ENCODE assay signal across 9 cellular contexts in the genomic region with DNA sequence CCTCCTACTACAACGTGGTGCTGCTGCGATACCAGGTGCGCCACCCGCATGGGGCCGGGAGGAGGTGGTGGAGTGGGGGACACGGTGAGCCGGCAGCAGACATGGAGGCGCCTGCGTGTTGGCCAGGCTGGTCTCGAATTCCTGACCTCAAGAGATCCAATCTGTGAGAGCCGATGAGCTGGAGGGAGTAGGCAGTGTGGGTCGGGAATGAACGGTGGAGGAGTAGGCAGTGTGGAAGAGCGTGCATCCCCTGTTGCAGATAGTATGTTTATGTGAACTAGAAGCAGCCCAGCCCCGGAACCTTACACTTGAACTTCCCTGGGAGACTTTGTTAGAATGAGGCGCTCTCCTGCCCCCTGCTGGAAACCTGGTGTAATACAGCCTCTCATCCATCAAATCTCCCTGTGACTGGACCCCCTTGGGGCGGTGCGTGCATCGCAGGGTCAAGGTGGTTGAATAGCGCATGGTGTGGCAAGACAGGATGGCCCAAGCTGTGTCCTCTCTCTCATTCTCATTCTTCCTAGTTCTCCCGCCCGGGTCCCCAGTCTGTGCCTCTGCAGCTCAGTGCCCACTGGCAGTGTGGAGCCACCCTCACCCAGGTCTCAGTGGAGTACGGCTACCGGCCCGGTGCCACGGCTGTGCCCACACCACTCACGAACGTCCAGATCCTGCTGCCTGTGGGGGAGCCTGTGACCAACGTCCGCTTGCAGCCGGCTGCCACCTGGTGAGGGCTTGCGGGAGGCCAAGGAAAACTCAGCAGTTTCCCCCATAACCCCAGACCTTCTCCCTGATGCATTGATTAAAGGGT. TPM values are rescaled to one million over a fixed set of nuclear protein-coding genes. Genes with fewer than 3 reads are reported as not detected.
DNase-seq lines count a peak whose midpoint lies in the region; ATAC-seq and TF ChIP-seq lines count a peak whose summit lies in the region.
"Had no signal": no experiment of that assay in that cellular context is flagged by ENCODE, and none has a peak within 500 bp of the region (broad histone marks: within the 10 kb centered on the region; RNA-seq: fewer than 3 reads in every experiment).

No MANE protein-coding gene starts in this region.

- H3F3A ChIP-seq in GM23338 (replicated peaks; ENCODE audit: low read depth): 0 out of 2 replicates have a peak, but pooled peaks cover 5% of the 10 kb centered on the region

- no peaks in the 10 kb centered on the region for H3K9me2 ChIP-seq in GM23338 (ENCODE audit: insufficient read depth)

- DNase-seq in AG09319 (ENCODE audit: extremely low read depth, low read depth): no peak
- DNase-seq in GM23338 (ENCODE audit: low spot score): peak; percentile 94
- peak; percentile 49 for DNase-seq in NCI-H82 treated with DMSO at 0.1 percent for 48 hours (lab: John Stamatoyannopoulos, UW; ENCODE audit: unreplicated experiment)
- peak; percentile 81 for DNase-seq in activated CD4-positive, alpha-beta memory T cell treated with anti-CD3 and anti-CD28 coated beads, Interleukin-2, amount 10 ng/mL, durations not matched to agents 7 days and 5 days
- DNase-seq in effector memory CD8-positive, alpha-beta T cell: peak; percentile 67 to 73 (median 70)
- peak; percentile 55 for DNase-seq in myocyte (ENCODE audit: low read depth)
- peak; percentile 58 for DNase-seq in stimulated activated CD8-positive, alpha-beta memory T cell treated with anti-CD3 and anti-CD28 coated beads, Interleukin-7, amount 100 ng/mL, for 24 hours (ENCODE audit: low read depth)

- POLR2A ChIA-PET in activated CD4-positive, alpha-beta memory T cell treated with anti-CD3 and anti-CD28 coated beads, Interleukin-2, amount 10 ng/mL, durations not matched to agents 7 days and 5 days (lab: Charles Lee): interaction anchor here (1.1 kb wide), 1 partner anchor 18 kb away, joined by 3 read pairs; no protein-coding TSS in a partner anchor

- H3K27ac ChIP-seq in GM23338 (ENCODE audit: low read depth): no peak overlapping the region

- H3K27ac Mint-ChIP-seq in GM23338: no peak overlapping the region
- peak overlapping the region; percentile 1 for H3K27ac Mint-ChIP-seq in activated CD4-positive, alpha-beta memory T cell treated with anti-CD3 and anti-CD28 coated beads, Interleukin-2, amount 10 ng/mL, durations not matched to agents 7 days and 5 days
- H3K27ac Mint-ChIP-seq in effector memory CD8-positive, alpha-beta T cell: peak overlapping the region; percentile 35

- ATAC-seq in GM23338 (peak; percentile 70), GM21717 (IDR thresholded peaks at IDR 0.05; ENCODE audit: unreplicated experiment) (no peak)
- peak; percentile 74 for ATAC-seq in effector memory CD8-positive, alpha-beta T cell (replicated peaks)

- H3K27me3 Mint-ChIP-seq in GM23338 (ENCODE audit: insufficient read depth, low read depth, poor library complexity): peaks cover 2% of the 10 kb centered on the region
- H3K27me3 Mint-ChIP-seq in activated CD4-positive, alpha-beta memory T cell treated with anti-CD3 and anti-CD28 coated beads, Interleukin-2, amount 10 ng/mL, durations not matched to agents 7 days and 5 days: no peaks in the 10 kb centered on the region
- no peaks in the 10 kb centered on the region for H3K27me3 Mint-ChIP-seq in effector memory CD8-positive, alpha-beta T cell

- TF ChIP-seq CTCF in AG09319 (IDR thresholded peaks at IDR 0.05; ENCODE audit: low read depth, low read length) (peak; percentile 84), GM23338 (conservative IDR thresholded peaks at IDR 0.05; ENCODE audit: low read depth in 2 of 2) (peak; percentile 81 to 90)

- no peaks in the 10 kb centered on the region; the same call in 1 of the 2 replicates for H3K36me3 ChIP-seq in GM23338 (ENCODE audit: insufficient read depth)

- H3K4me1 Mint-ChIP-seq in GM23338: peaks cover 8% of the 10 kb centered on the region; the same call in 2 of the 3 replicates
- H3K4me1 Mint-ChIP-seq in activated CD4-positive, alpha-beta memory T cell treated with anti-CD3 and anti-CD28 coated beads, Interleukin-2, amount 10 ng/mL, durations not matched to agents 7 days and 5 days: peaks cover 17% of the 10 kb centered on the region
- H3K4me1 Mint-ChIP-seq in effector memory CD8-positive, alpha-beta T cell (ENCODE audit: low read depth in 2 of 2): peaks cover 17 to 19% of the 10 kb centered on the region in 2 donors

- H2AFZ ChIP-seq in GM23338: no peak overlapping the region

- no peak overlapping the region; the same call in 2 of the 3 replicates for H3K4me3 Mint-ChIP-seq in GM23338
- H3K4me3 Mint-ChIP-seq in activated CD4-positive, alpha-beta memory T cell treated with anti-CD3 and anti-CD28 coated beads, Interleukin-2, amount 10 ng/mL, durations not matched to agents 7 days and 5 days: no peak overlapping the region
- no peak overlapping the region for H3K4me3 Mint-ChIP-seq in effector memory CD8-positive, alpha-beta T cell

- H3K4me1 ChIP-seq in GM23338 (ENCODE audit: insufficient read depth): no peaks in the 10 kb centered on the region

- H4K20me1 ChIP-seq in GM23338 (replicated peaks; ENCODE audit: insufficient read depth): no peaks in the 10 kb centered on the region; the same call in 1 of the 2 replicates

- 0 out of 2 replicates have a peak overlapping the region, but pooled peaks have one; percentile 34 for H3K4me2 ChIP-seq in GM23338

- no peak overlapping the region for H3K4me3 ChIP-seq in GM23338

- CTCF ChIA-PET in activated CD4-positive, alpha-beta memory T cell treated with anti-CD3 and anti-CD28 coated beads, Interleukin-2, amount 10 ng/mL, durations not matched to agents 7 days and 5 days (lab: Charles Lee): interaction anchor here (1.0 to 2.2 kb wide), 9 partner anchors 10 to 75 kb away, joined by 3 to 5 read pairs (median 5); a partner anchor contains a TSS

- no peaks in the 10 kb centered on the region for H3K79me2 ChIP-seq in GM23338 (replicated peaks; ENCODE audit: insufficient read depth)

- peaks cover 17% of the 10 kb centered on the region for H3K36me3 Mint-ChIP-seq in GM23338 (ENCODE audit: low read depth)
- H3K36me3 Mint-ChIP-seq in activated CD4-positive, alpha-beta memory T cell treated with anti-CD3 and anti-CD28 coated beads, Interleukin-2, amount 10 ng/mL, durations not matched to agents 7 days and 5 days (ENCODE audit: low read depth): peaks cover 41% of the 10 kb centered on the region
- peaks cover 36% of the 10 kb centered on the region for H3K36me3 Mint-ChIP-seq in effector memory CD8-positive, alpha-beta T cell (ENCODE audit: insufficient read depth)

- H3K27me3 ChIP-seq in GM23338 (ENCODE audit: insufficient read depth): no peaks in the 10 kb centered on the region

- H3K9me3 Mint-ChIP-seq in GM23338: no peaks in the 10 kb centered on the region
- H3K9me3 Mint-ChIP-seq in activated CD4-positive, alpha-beta memory T cell treated with anti-CD3 and anti-CD28 coated beads, Interleukin-2, amount 10 ng/mL, durations not matched to agents 7 days and 5 days: no peaks in the 10 kb centered on the region
- no peaks in the 10 kb centered on the region for H3K9me3 Mint-ChIP-seq in effector memory CD8-positive, alpha-beta T cell

TF ChIP-seq in GM23338, 12 proteins besides CTCF, POLR2A, EP300 and RAD21 (continues in another document):
- TF ChIP-seq, protein P1, sequence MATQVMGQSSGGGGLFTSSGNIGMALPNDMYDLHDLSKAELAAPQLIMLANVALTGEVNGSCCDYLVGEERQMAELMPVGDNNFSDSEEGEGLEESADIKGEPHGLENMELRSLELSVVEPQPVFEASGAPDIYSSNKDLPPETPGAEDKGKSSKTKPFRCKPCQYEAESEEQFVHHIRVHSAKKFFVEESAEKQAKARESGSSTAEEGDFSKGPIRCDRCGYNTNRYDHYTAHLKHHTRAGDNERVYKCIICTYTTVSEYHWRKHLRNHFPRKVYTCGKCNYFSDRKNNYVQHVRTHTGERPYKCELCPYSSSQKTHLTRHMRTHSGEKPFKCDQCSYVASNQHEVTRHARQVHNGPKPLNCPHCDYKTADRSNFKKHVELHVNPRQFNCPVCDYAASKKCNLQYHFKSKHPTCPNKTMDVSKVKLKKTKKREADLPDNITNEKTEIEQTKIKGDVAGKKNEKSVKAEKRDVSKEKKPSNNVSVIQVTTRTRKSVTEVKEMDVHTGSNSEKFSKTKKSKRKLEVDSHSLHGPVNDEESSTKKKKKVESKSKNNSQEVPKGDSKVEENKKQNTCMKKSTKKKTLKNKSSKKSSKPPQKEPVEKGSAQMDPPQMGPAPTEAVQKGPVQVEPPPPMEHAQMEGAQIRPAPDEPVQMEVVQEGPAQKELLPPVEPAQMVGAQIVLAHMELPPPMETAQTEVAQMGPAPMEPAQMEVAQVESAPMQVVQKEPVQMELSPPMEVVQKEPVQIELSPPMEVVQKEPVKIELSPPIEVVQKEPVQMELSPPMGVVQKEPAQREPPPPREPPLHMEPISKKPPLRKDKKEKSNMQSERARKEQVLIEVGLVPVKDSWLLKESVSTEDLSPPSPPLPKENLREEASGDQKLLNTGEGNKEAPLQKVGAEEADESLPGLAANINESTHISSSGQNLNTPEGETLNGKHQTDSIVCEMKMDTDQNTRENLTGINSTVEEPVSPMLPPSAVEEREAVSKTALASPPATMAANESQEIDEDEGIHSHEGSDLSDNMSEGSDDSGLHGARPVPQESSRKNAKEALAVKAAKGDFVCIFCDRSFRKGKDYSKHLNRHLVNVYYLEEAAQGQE (IDR thresholded peaks at IDR 0.05; ENCODE audit: unreplicated experiment): no peak
- TF ChIP-seq NANOG (IDR thresholded peaks at IDR 0.05; ENCODE audit: borderline replicate concordance): no peak
- TF ChIP-seq JUNB (IDR thresholded peaks at IDR 0.05; ENCODE audit: unreplicated experiment): no peak
- TF ChIP-seq EZH2phosphoT487 (IDR thresholded peaks at IDR 0.05; ENCODE audit: unreplicated experiment): no peak
- TF ChIP-seq ZNF114 (CRISPR knock-in tag; IDR thresholded peaks at IDR 0.05): no peak
- TF ChIP-seq CREB1 (CRISPR knock-in tag; IDR thresholded peaks at IDR 0.05; ENCODE audit: low read depth): no peak
- TF ChIP-seq EZH2 (IDR thresholded peaks at IDR 0.05; ENCODE audit: low read depth, unreplicated experiment): no peak

RNA-seq across cellular contexts. Expression of a gene that starts 10.5 kb away (rescaled TPM):
- 1.0 and 1.9 TPM in 2 replicates for total RNA-seq in GM23338 (2014; rRNA removed; shearing (Covaris generic))
- polyA plus RNA-seq in GM23338 (2016; fragmentation: Nextera tagmentation; extraction: Ambion mirVana): 0.90 and 0.99 TPM in 2 replicates
- not detected for total RNA-seq in activated CD4-positive, alpha-beta memory T cell treated with anti-CD3 and anti-CD28 coated beads, Interleukin-2, amount 10 ng/mL, durations not matched to agents 7 days and 5 days
- not detected in 2 replicates for total RNA-seq in myocyte
- polyA plus RNA-seq in myocyte (2012): not detected

RNA-seq across cellular contexts. Expression of a gene that starts 33.1 kb away (rescaled TPM):
- 22.4 and 42.3 TPM in 2 replicates for total RNA-seq in GM23338 (2014; rRNA removed; shearing (Covaris generic))
- polyA plus RNA-seq in GM23338 (2016; fragmentation: Nextera tagmentation; extraction: Ambion mirVana): 14.9 and 18.5 TPM in 2 replicates
- total RNA-seq in activated CD4-positive, alpha-beta memory T cell treated with anti-CD3 and anti-CD28 coated beads, Interleukin-2, amount 10 ng/mL, durations not matched to agents 7 days and 5 days: 10 to 100 TPM; 64.8 to 76.7 TPM
- 0.05 TPM in 1 of 2 replicates, not detected in the other for total RNA-seq in myocyte
- polyA plus RNA-seq in myocyte (2012): 0.09 TPM

RNA-seq across cellular contexts. Expression of a gene that starts 36.9 kb away (rescaled TPM):
- total RNA-seq in GM23338 (2014; rRNA removed; shearing (Covaris generic)): not detected in 2 replicates
- polyA plus RNA-seq in GM23338 (2016; fragmentation: Nextera tagmentation; extraction: Ambion mirVana): 0.76 and 1.5 TPM in 2 replicates
- 1 to 10 TPM; 7.9 to 9.0 TPM for total RNA-seq in activated CD4-positive, alpha-beta memory T cell treated with anti-CD3 and anti-CD28 coated beads, Interleukin-2, amount 10 ng/mL, durations not matched to agents 7 days and 5 days
- total RNA-seq in myocyte: not detected in 2 replicates
- not detected for polyA plus RNA-seq in myocyte (2012)
- total RNA-seq: subcutaneous adipose tissue had no signal

Comparison
In these comparisons a context has a peak if more than half of its experiments do, and no peak if none do; other contexts are left out.
1. RNA of a gene that starts 33.1 kb away (total RNA-seq): 64.8 to 76.7 TPM in activated CD4-positive, alpha-beta memory T cell treated with anti-CD3 and anti-CD28 coated beads, Interleukin-2, amount 10 ng/mL, durations not matched to agents 7 days and 5 days and 22.4 to 42.3 TPM in GM23338; 0.05 TPM in myocyte; every median in the first group is over 10 times any median in the second.